ENCODE assay signal across 23 cellular contexts in genomic region chr4:8591114-8591513, GRCh38. TPM values are rescaled to one million over a fixed set of nuclear protein-coding genes. Genes with fewer than 3 reads are reported as not detected.
A peak's percentile ranks its signal among the peaks of the same experiment; 100 is the strongest.
DNase-seq lines count a peak whose midpoint lies in the region; ATAC-seq and TF ChIP-seq lines count a peak whose summit lies in the region.
"Had no signal": no experiment of that assay in that cellular context is flagged by ENCODE, and none has a peak within 500 bp of the region (broad histone marks: within the 10 kb centered on the region; RNA-seq: fewer than 3 reads in every experiment).

No MANE protein-coding gene starts in this region.

- ATAC-seq in natural killer cell treated with Interleukin-12 subunit alpha and Interleukin-12 subunit beta and Interleukin-15 and Interleukin-18, amount 100 ng/mL, for 72 hours, result no peak
- ATAC-seq in natural killer cell (no peak), lower lobe of right lung (no peak), HG02623 (IDR thresholded peaks at IDR 0.05; ENCODE audit: unreplicated experiment) (no peak), GM18520 (IDR thresholded peaks at IDR 0.05; ENCODE audit: unreplicated experiment) (no peak)
- ATAC-seq: CD8-positive, alpha-beta T cell; GM12878; K562 had no signal

- H3K4me1 ChIP-seq in lower lobe of right lung, result no peaks in the 10 kb centered on the region

- H3K27me3 ChIP-seq in lower lobe of right lung (ENCODE audit: low read depth), result peaks cover 66% of the 10 kb centered on the region

- H3K4me3 ChIP-seq in lower lobe of right lung, result no peak overlapping the region
- H3K4me3 ChIP-seq: BLaER1 treated with 17β-estradiol and CSF1 and Interleukin-3, amounts not matched to agents 10 nM and 100 nM; GM12878; K562 had no signal

- H3K27me3 Mint-ChIP-seq in natural killer cell treated with Interleukin-12 subunit alpha and Interleukin-12 subunit beta and Interleukin-15 and Interleukin-18, amount 100 ng/mL, for 72 hours, result peaks cover 16 to 22% of the 10 kb centered on the region in 2 donors
- H3K27me3 Mint-ChIP-seq in natural killer cell (ENCODE audit: low read depth in 2 of 2), result peaks cover 27 to 30% of the 10 kb centered on the region in 2 donors
- peaks cover 18% of the 10 kb centered on the region for H3K27me3 Mint-ChIP-seq in chondrocyte (ENCODE audit: low read depth)
- peaks cover 39% of the 10 kb centered on the region for H3K27me3 Mint-ChIP-seq in type B pancreatic cell

- no peak overlapping the region for H3K4me3 Mint-ChIP-seq in natural killer cell treated with Interleukin-12 subunit alpha and Interleukin-12 subunit beta and Interleukin-15 and Interleukin-18, amount 100 ng/mL, for 72 hours
- H3K4me3 Mint-ChIP-seq in natural killer cell (no peak overlapping the region), chondrocyte (ENCODE audit: unreplicated experiment) (no peak overlapping the region), type B pancreatic cell (peak overlapping the region; percentile 22)
- H3K4me3 Mint-ChIP-seq: B cell; CD8-positive, alpha-beta T cell had no signal

- TF ChIP-seq CTCF in natural killer cell (IDR thresholded peaks at IDR 0.05), result no peak
- no peak for TF ChIP-seq CTCF in chondrocyte (IDR thresholded peaks at IDR 0.05)
- TF ChIP-seq CTCF in lower lobe of right lung (IDR thresholded peaks at IDR 0.05), result no peak
- TF ChIP-seq CTCF in type B pancreatic cell (conservative IDR thresholded peaks at IDR 0.05), result no peak

- no peak overlapping the region for H3K27ac ChIP-seq in lower lobe of right lung
- H3K27ac ChIP-seq: BLaER1 treated with 17β-estradiol and CSF1 and Interleukin-3, amounts not matched to agents 10 nM and 100 nM had no signal

- H3K36me3 Mint-ChIP-seq in natural killer cell treated with Interleukin-12 subunit alpha and Interleukin-12 subunit beta and Interleukin-15 and Interleukin-18, amount 100 ng/mL, for 72 hours, result no peaks in the 10 kb centered on the region
- H3K36me3 Mint-ChIP-seq in natural killer cell (no peaks in the 10 kb centered on the region), chondrocyte (ENCODE audit: low read depth) (no peaks in the 10 kb centered on the region), type B pancreatic cell (no peaks in the 10 kb centered on the region)
- H3K36me3 Mint-ChIP-seq: CD8-positive, alpha-beta T cell had no signal

- intact Hi-C loops in natural killer cell (cut with micrococcal nuclease) (no loop called here), lower lobe of right lung (cut with DNase I) (no loop called here)

- no peaks in the 10 kb centered on the region for H3K4me1 Mint-ChIP-seq in natural killer cell treated with Interleukin-12 subunit alpha and Interleukin-12 subunit beta and Interleukin-15 and Interleukin-18, amount 100 ng/mL, for 72 hours (ENCODE audit: low read depth in 2 of 2)
- H3K4me1 Mint-ChIP-seq in natural killer cell (no peaks in the 10 kb centered on the region), chondrocyte (ENCODE audit: low read depth) (peaks cover 22% of the 10 kb centered on the region), type B pancreatic cell (ENCODE audit: unreplicated experiment) (peaks cover 25% of the 10 kb centered on the region)
- H3K4me1 Mint-ChIP-seq: B cell had no signal

- no peak overlapping the region for H3K27ac Mint-ChIP-seq in natural killer cell treated with Interleukin-12 subunit alpha and Interleukin-12 subunit beta and Interleukin-15 and Interleukin-18, amount 100 ng/mL, for 72 hours
- H3K27ac Mint-ChIP-seq in natural killer cell (no peak overlapping the region), chondrocyte (ENCODE audit: unreplicated experiment) (no peak overlapping the region), type B pancreatic cell (no peak overlapping the region)
- H3K27ac Mint-ChIP-seq: B cell; CD8-positive, alpha-beta T cell had no signal

- H3K36me3 ChIP-seq in lower lobe of right lung, result no peaks in the 10 kb centered on the region
- H3K36me3 ChIP-seq: BLaER1 treated with 17β-estradiol and CSF1 and Interleukin-3, amounts not matched to agents 10 nM and 100 nM had no signal

- peak; percentile 59 for DNase-seq in natural killer cell treated with Interleukin-12 subunit alpha and Interleukin-12 subunit beta and Interleukin-15 and Interleukin-18, amount 100 ng/mL, for 72 hours (ENCODE audit: low spot score)
- DNase-seq in natural killer cell, result no peak
- DNase-seq in chondrocyte (ENCODE audit: low spot score), result peak; percentile 82
- DNase-seq in lower lobe of right lung, result peak; percentile 28
- DNase-seq in type B pancreatic cell (ENCODE audit: extremely low spot score, unreplicated experiment), result no peak
- no peak for DNase-seq in epidermal melanocyte (ENCODE audit: insufficient read length, low spot score)
- DNase-seq: Calu3; CD8-positive, alpha-beta T cell; DMS 273 treated with DMSO at 0.1 percent for 48 hours; DMS53; DND-41; EL; HCEC 1CT; IMR-90 had no signal

- H3K9me3 Mint-ChIP-seq in natural killer cell treated with Interleukin-12 subunit alpha and Interleukin-12 subunit beta and Interleukin-15 and Interleukin-18, amount 100 ng/mL, for 72 hours, result no peaks in the 10 kb centered on the region
- H3K9me3 Mint-ChIP-seq in natural killer cell (no peaks in the 10 kb centered on the region), chondrocyte (ENCODE audit: low read depth) (no peaks in the 10 kb centered on the region), type B pancreatic cell (no peaks in the 10 kb centered on the region)
- H3K9me3 Mint-ChIP-seq: CD8-positive, alpha-beta T cell had no signal

- H3K9me3 ChIP-seq in lower lobe of right lung, result no peaks in the 10 kb centered on the region
- H3K9me3 ChIP-seq: BLaER1 treated with 17β-estradiol and CSF1 and Interleukin-3, amounts not matched to agents 10 nM and 100 nM had no signal

RNA-seq across cellular contexts. Expression of gene CPZ, which starts 1.5 kb away (rescaled TPM):
- total RNA-seq in natural killer cell treated with Interleukin-12 subunit alpha and Interleukin-12 subunit beta and Interleukin-15 and Interleukin-18, amount 100 ng/mL, for 72 hours, result not detected
- total RNA-seq in natural killer cell (not detected), chondrocyte (8.9 to 22.2 TPM (median 9.5 TPM) in 3 replicates), lower lobe of right lung (6.0 TPM), type B pancreatic cell (ENCODE audit: low replicate concordance) (4.9 and 12.6 TPM in 2 replicates)
- total RNA-seq: B cell; Calu3; CD8-positive, alpha-beta T cell; G401; GM12878 had no signal

RNA-seq across cellular contexts. Expression of gene GPR78, which starts 10.9 kb away (rescaled TPM):
- not detected for total RNA-seq in natural killer cell treated with Interleukin-12 subunit alpha and Interleukin-12 subunit beta and Interleukin-15 and Interleukin-18, amount 100 ng/mL, for 72 hours
- total RNA-seq in natural killer cell, result not detected
- total RNA-seq in chondrocyte, result 0.15 to 1.2 TPM (median 0.44 TPM) in 3 replicates
- 0.21 TPM for total RNA-seq in lower lobe of right lung
- total RNA-seq in type B pancreatic cell (ENCODE audit: low replicate concordance), result 0.97 and 4.9 TPM in 2 replicates
- total RNA-seq: A673; B cell; Calu3; CD8-positive, alpha-beta T cell; G401; GM12878; H4 had no signal

Comparison
In these comparisons a context has a peak if more than half of its experiments do, and no peak if none do; other contexts are left out.
1. DNase-seq: peak in natural killer cell treated with Interleukin-12 subunit alpha and Interleukin-12 subunit beta and Interleukin-15 and Interleukin-18, amount 100 ng/mL, for 72 hours (single experiment), chondrocyte (single experiment) and lower lobe of right lung (single experiment); none in natural killer cell (single experiment), type B pancreatic cell (single experiment) and epidermal melanocyte (single experiment).